ENCODE assay signal across 1 cellular context in the genomic region with DNA sequence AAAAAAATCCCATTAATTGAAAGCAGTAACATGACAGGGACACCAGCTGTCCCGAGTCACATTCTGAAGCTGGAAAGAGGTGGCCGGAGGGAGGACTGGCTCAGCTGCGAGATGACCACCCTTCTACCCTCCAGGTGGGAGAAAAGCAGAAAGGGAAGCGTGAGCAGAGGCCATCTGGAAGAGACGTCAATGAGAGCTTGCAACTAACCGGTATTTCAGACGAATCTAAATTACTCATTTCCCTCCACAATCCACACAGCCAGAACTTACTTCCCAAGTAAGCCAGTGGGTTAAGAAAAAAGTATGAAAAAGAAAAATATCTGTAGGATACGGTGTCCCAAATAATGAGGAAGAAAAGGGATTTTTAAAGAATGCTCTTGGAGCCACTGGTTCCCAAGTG.
TF ChIP-seq lines count a peak whose summit lies in the region.

No MANE protein-coding gene starts in this region.

TF ChIP-seq in endothelial cell of umbilical vein, 7 proteins besides CTCF, POLR2A, EP300 and RAD21:
- TF ChIP-seq FOS (IDR thresholded peaks at IDR 0.05; ENCODE audit: borderline replicate concordance, insufficient read depth, low read length) = no peak
- TF ChIP-seq POLR2AphosphoS5 (IDR thresholded peaks at IDR 0.05; ENCODE audit: insufficient read depth, low read depth, low read length) = no peak
- TF ChIP-seq, protein P1, sequence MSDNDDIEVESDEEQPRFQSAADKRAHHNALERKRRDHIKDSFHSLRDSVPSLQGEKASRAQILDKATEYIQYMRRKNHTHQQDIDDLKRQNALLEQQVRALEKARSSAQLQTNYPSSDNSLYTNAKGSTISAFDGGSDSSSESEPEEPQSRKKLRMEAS (IDR thresholded peaks at IDR 0.05; ENCODE audit: insufficient read depth, insufficient read length) = no peak
- TF ChIP-seq JUN (IDR thresholded peaks at IDR 0.05; ENCODE audit: borderline replicate concordance, insufficient read depth, insufficient read length, low read depth) = no peak
- no peak for TF ChIP-seq EZH2 (IDR thresholded peaks at IDR 0.05; ENCODE audit: borderline replicate concordance, low read depth, low read length, severe bottlenecking)
- no peak for TF ChIP-seq MYC (IDR thresholded peaks at IDR 0.05; ENCODE audit: low read depth, low read length)
- TF ChIP-seq GATA2 (IDR thresholded peaks at IDR 0.05; ENCODE audit: insufficient read depth, insufficient read length, low read depth, low read length) = no peak
